8 cellular contexts compared by ENCODE assay signal in genomic region chr7:13890793-13891192, GRCh38.
"Had no signal": no experiment of that assay in that cellular context is flagged by ENCODE, and none has a peak within 500 bp of the region (broad histone marks: within the 10 kb centered on the region; RNA-seq: fewer than 3 reads in every experiment).

No MANE protein-coding gene starts in this region.

- ATAC-seq: GM23338, HepG2, K562 had no signal

- H3K4me3 ChIP-seq: GM23338, K562 had no signal

- H2AFZ ChIP-seq: GM23338 had no signal

- DNase-seq: H9, HCEC 1CT, HFFc6, KG1 had no signal

- H3K4me2 ChIP-seq: GM23338 had no signal

- H3K27ac ChIP-seq: HL-60 had no signal
